In genomic region chr3:62551556-62551955, GRCh38 we compare ENCODE assay signal across 40 cellular contexts.
"Had no signal": no experiment of that assay in that cellular context is flagged by ENCODE, and none has a peak within 500 bp of the region (broad histone marks: within the 10 kb centered on the region; RNA-seq: fewer than 3 reads in every experiment).

No MANE protein-coding gene starts in this region.

- H3K4me1 Mint-ChIP-seq: activated naive CD4-positive, alpha-beta T cell treated with anti-CD3 and anti-CD28 coated beads, Interleukin-2, amount 10 ng/mL, durations not matched to agents 7 days and 5 days; activated naive CD4-positive, alpha-beta T cell treated with anti-CD3 and anti-CD28 coated beads, Interleukin-2, amount 50 U/mL, for 24 hours; activated naive CD8-positive, alpha-beta T cell treated with anti-CD3 and anti-CD28 coated beads for 36 hours; activated naive CD8-positive, alpha-beta T cell treated with anti-CD3 and anti-CD28 coated beads, Interleukin-2, amount 10 ng/mL, durations not matched to agents 7 days and 5 days; activated naive CD8-positive, alpha-beta T cell treated with anti-CD3 and anti-CD28 coated beads, Interleukin-2, amount 50 U/mL, for 24 hours; activated T-helper 17 cell treated with anti-CD3 and anti-CD28 coated beads, Interleukin-2, amount 50 U/mL, for 72 hours; brain; central memory CD8-positive, alpha-beta T cell had no signal

- H3K9me3 Mint-ChIP-seq: activated naive CD4-positive, alpha-beta T cell treated with anti-CD3 and anti-CD28 coated beads for 36 hours; activated naive CD4-positive, alpha-beta T cell treated with anti-CD3 and anti-CD28 coated beads, Interleukin-2, amount 10 ng/mL, durations not matched to agents 7 days and 5 days; activated naive CD4-positive, alpha-beta T cell treated with anti-CD3 and anti-CD28 coated beads, Interleukin-2, amount 50 U/mL, for 24 hours; activated naive CD4-positive, alpha-beta T cell treated with anti-CD3 and anti-CD28 coated beads, Interleukin-2, amount 50 U/mL, for 72 hours; activated naive CD8-positive, alpha-beta T cell treated with anti-CD3 and anti-CD28 coated beads for 36 hours; activated naive CD8-positive, alpha-beta T cell treated with anti-CD3 and anti-CD28 coated beads, Interleukin-2, amount 10 ng/mL, durations not matched to agents 7 days and 5 days; activated T-cell treated with anti-CD3 and anti-CD28 coated beads, Interleukin-2, amount 50 U/mL, for 24 hours; activated T-cell treated with anti-CD3 and anti-CD28 coated beads, Interleukin-2, amount 50 U/mL, for 72 hours; activated T-helper 1 cell treated with anti-CD3 and anti-CD28 coated beads, Interleukin-12 subunit alpha, Interleukin-12 subunit beta, Interleukin-2, Interleukin-4 antibody, amounts not matched to agents 30 ng/mL and 10 ng/mL and 1 ng/mL, durations not matched to agents 14 hours and 24 hours and 36 hours; activated T-helper 17 cell treated with anti-CD3 and anti-CD28 coated beads, Interleukin-2, amount 50 U/mL, for 72 hours; activated T-helper 2 cell treated with anti-CD3 and anti-CD28 coated beads, Interferon-gamma antibody, Interleukin-2, Interleukin-4, amounts not matched to agents 10 μg/mL and 5 μg/mL and 100 μg/mL, durations not matched to agents 14 hours and 24 hours and 36 hours; brain had no signal

- FAIRE-seq: astrocyte, bronchial epithelial cell had no signal

- DNase-seq: activated effector memory CD4-positive, alpha-beta T cell treated with anti-CD3 and anti-CD28 coated beads, Interleukin-2, amount 50 U/mL, for 16 hours; activated effector memory CD4-positive, alpha-beta T cell treated with Interleukin-2 at 50 U/mL for 16 hours; activated gamma-delta T cell; activated gamma-delta T cell treated with Interleukin-2 at 50 U/mL for 16 hours; activated naive CD4-positive, alpha-beta T cell; activated naive CD4-positive, alpha-beta T cell treated with anti-CD3 and anti-CD28 coated beads for 36 hours; activated naive CD4-positive, alpha-beta T cell treated with anti-CD3 and anti-CD28 coated beads, Interleukin-2, amount 10 ng/mL, durations not matched to agents 7 days and 5 days; activated naive CD4-positive, alpha-beta T cell treated with anti-CD3 and anti-CD28 coated beads, Interleukin-2, amount 50 U/mL, for 16 hours; activated naive CD4-positive, alpha-beta T cell treated with Interleukin-2 at 50 U/mL for 16 hours; activated naive CD8-positive, alpha-beta T cell treated with anti-CD3 and anti-CD28 coated beads for 36 hours; activated naive CD8-positive, alpha-beta T cell treated with anti-CD3 and anti-CD28 coated beads, Interleukin-2, amount 10 ng/mL, durations not matched to agents 7 days and 5 days; activated naive CD8-positive, alpha-beta T cell treated with anti-CD3 and anti-CD28 coated beads, Interleukin-2, amount 50 U/mL, for 24 hours; activated T-cell treated with anti-CD3 and anti-CD28 coated beads for 4 hours; activated T-cell treated with anti-CD3 and anti-CD28 coated beads, Interleukin-2, amount 50 U/mL, for 1 hour; activated T-cell treated with anti-CD3 and anti-CD28 coated beads, Interleukin-2, amount 50 U/mL, for 24 hours; activated T-cell treated with anti-CD3 and anti-CD28 coated beads, Interleukin-2, amount 50 U/mL, for 48 hours; activated T-cell treated with anti-CD3 and anti-CD28 coated beads, Interleukin-2, amount 50 U/mL, for 72 hours; adrenal gland; amniotic stem cell; amygdala; anterior cingulate cortex; aorta; body of pancreas; brain microvascular endothelial cell; caudate nucleus; central memory CD4-positive, alpha-beta T cell; cerebellar nuclear complex had no signal

- H3K9me3 ChIP-seq: adrenal gland, ascending aorta, body of pancreas, breast epithelium had no signal

- H3K4me1 ChIP-seq: adrenal gland, ascending aorta, body of pancreas, breast epithelium had no signal

- H3K4me3 ChIP-seq: adrenal gland, ascending aorta, body of pancreas, breast epithelium, cardiac muscle cell had no signal

- H3K36me3 Mint-ChIP-seq: activated naive CD4-positive, alpha-beta T cell treated with anti-CD3 and anti-CD28 coated beads, Interleukin-2, amount 10 ng/mL, durations not matched to agents 7 days and 5 days; activated naive CD4-positive, alpha-beta T cell treated with anti-CD3 and anti-CD28 coated beads, Interleukin-2, amount 50 U/mL, for 24 hours; activated naive CD4-positive, alpha-beta T cell treated with anti-CD3 and anti-CD28 coated beads, Interleukin-2, amount 50 U/mL, for 72 hours; activated naive CD8-positive, alpha-beta T cell; activated naive CD8-positive, alpha-beta T cell treated with anti-CD3 and anti-CD28 coated beads for 36 hours; activated naive CD8-positive, alpha-beta T cell treated with anti-CD3 and anti-CD28 coated beads, Interleukin-2, amount 10 ng/mL, durations not matched to agents 7 days and 5 days had no signal

- H3K27ac ChIP-seq: adrenal gland, ascending aorta, body of pancreas, brain microvascular endothelial cell, breast epithelium, cardiac muscle cell had no signal

- H3K27me3 ChIP-seq: ascending aorta, body of pancreas, breast epithelium, cardiac muscle cell had no signal

- H3K4me3 Mint-ChIP-seq: activated naive CD4-positive, alpha-beta T cell treated with anti-CD3 and anti-CD28 coated beads for 36 hours; activated naive CD4-positive, alpha-beta T cell treated with anti-CD3 and anti-CD28 coated beads, Interleukin-2, amount 10 ng/mL, durations not matched to agents 7 days and 5 days; activated naive CD4-positive, alpha-beta T cell treated with anti-CD3 and anti-CD28 coated beads, Interleukin-2, amount 50 U/mL, for 24 hours; activated naive CD8-positive, alpha-beta T cell; activated naive CD8-positive, alpha-beta T cell treated with anti-CD3 and anti-CD28 coated beads for 36 hours; activated naive CD8-positive, alpha-beta T cell treated with anti-CD3 and anti-CD28 coated beads, Interleukin-2, amount 10 ng/mL, durations not matched to agents 7 days and 5 days; activated naive CD8-positive, alpha-beta T cell treated with anti-CD3 and anti-CD28 coated beads, Interleukin-2, amount 50 U/mL, for 24 hours; activated T-cell treated with anti-CD3 and anti-CD28 coated beads, Interleukin-2, amount 50 U/mL, for 24 hours; activated T-cell treated with anti-CD3 and anti-CD28 coated beads, Interleukin-2, amount 50 U/mL, for 72 hours; activated T-helper 1 cell treated with anti-CD3 and anti-CD28 coated beads, Interleukin-12 subunit alpha, Interleukin-12 subunit beta, Interleukin-2, Interleukin-4 antibody, amounts not matched to agents 30 ng/mL and 10 ng/mL and 1 ng/mL, durations not matched to agents 14 hours and 24 hours and 36 hours; activated T-helper 17 cell treated with anti-CD3 and anti-CD28 coated beads, Interleukin-2, amount 50 U/mL, for 72 hours; brain; central memory CD8-positive, alpha-beta T cell had no signal

- ATAC-seq: activated naive CD4-positive, alpha-beta T cell treated with anti-CD3 and anti-CD28 coated beads, Interleukin-2, amount 50 U/mL, for 72 hours; activated naive CD8-positive, alpha-beta T cell treated with anti-CD3 and anti-CD28 coated beads, Interleukin-2, amount 50 U/mL, for 24 hours; activated T-cell treated with anti-CD3 and anti-CD28 coated beads, Interleukin-2, amount 50 U/mL, for 72 hours; activated T-helper 17 cell treated with anti-CD3 and anti-CD28 coated beads, Interleukin-2, amount 50 U/mL, for 72 hours; body of pancreas had no signal

- H3K36me3 ChIP-seq: adrenal gland, ascending aorta, brain microvascular endothelial cell, breast epithelium had no signal
